In the genomic region with DNA sequence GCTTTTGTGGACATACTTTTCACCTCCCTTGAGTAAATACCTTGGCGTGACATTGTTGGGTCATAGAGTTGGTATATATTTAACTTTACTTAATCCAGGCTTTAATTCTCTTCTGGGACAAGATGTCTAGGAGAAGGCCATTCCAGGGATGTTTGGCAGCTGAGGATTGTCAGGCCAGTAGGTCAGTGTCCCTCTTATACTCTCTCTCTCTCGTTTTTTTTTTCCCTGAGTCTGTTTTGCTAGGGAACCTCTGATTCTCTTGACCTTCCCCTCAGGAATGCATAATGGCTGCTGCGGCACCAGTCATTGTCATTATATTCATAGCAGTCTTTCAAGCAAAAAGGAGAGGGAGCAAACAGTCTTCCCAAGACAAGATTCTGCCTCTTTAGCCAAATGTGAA, we compare ENCODE assay signal across 18 cellular contexts. TPM values are rescaled to one million over a fixed set of nuclear protein-coding genes. Genes with fewer than 3 reads are reported as not detected.
DNase-seq lines count a peak whose midpoint lies in the region; ATAC-seq and TF ChIP-seq lines count a peak whose summit lies in the region.
"Had no signal": no experiment of that assay in that cellular context is flagged by ENCODE, and none has a peak within 500 bp of the region (broad histone marks: within the 10 kb centered on the region; RNA-seq: fewer than 3 reads in every experiment).

No MANE protein-coding gene starts in this region.

- 83% methylated on average over 3 of the region's 3 CpGs for WGBS in esophagus muscularis mucosa

- H3K4me3 ChIP-seq in Caco-2 (ENCODE audit: low read depth, low read length) (no peak overlapping the region), WERI-Rb-1 (ENCODE audit: low read depth, low read length) (no peak overlapping the region), dorsolateral prefrontal cortex (no peak overlapping the region), esophagus muscularis mucosa (no peak overlapping the region)

- H3K27ac ChIP-seq in WERI-Rb-1 (peak overlapping the region; percentile 18; the same call in 1 of the 2 replicates), dorsolateral prefrontal cortex (peak overlapping the region in 47 of 59 donors; percentile 13 to 97 (median 80)), esophagus muscularis mucosa (replicated peaks in 1 of 4) (no peak overlapping the region)

- H3K27me3 ChIP-seq in Caco-2 (replicated peaks; ENCODE audit: control insufficient read depth, insufficient read depth, low read length) (no peaks in the 10 kb centered on the region), WERI-Rb-1 (ENCODE audit: insufficient read depth, low read depth, severe bottlenecking) (no peaks in the 10 kb centered on the region), dorsolateral prefrontal cortex (no peaks in the 10 kb centered on the region), esophagus muscularis mucosa (no peaks in the 10 kb centered on the region)

- peak overlapping the region; percentile 94 for H3K27ac Mint-ChIP-seq in Caco-2 (ENCODE audit: unreplicated experiment)
- peak overlapping the region; percentile 25 for H3K27ac Mint-ChIP-seq in progenitor cell of endocrine pancreas

- H3K36me3 Mint-ChIP-seq in Caco-2 (ENCODE audit: insufficient read depth, unreplicated experiment) (peaks cover 85% of the 10 kb centered on the region), progenitor cell of endocrine pancreas (ENCODE audit: insufficient read depth) (peaks cover 19% of the 10 kb centered on the region)

- POLR2A ChIA-PET in Caco-2 (lab: Charles Lee) = interaction anchor here (0.6 to 1.9 kb wide), 3 partner anchors 9 to 976 kb away, joined by 4 to 7 read pairs (median 6); no protein-coding TSS in a partner anchor

- H3K4me1 Mint-ChIP-seq in Caco-2 (ENCODE audit: low read depth, unreplicated experiment) = peaks cover 56% of the 10 kb centered on the region
- H3K4me1 Mint-ChIP-seq in progenitor cell of endocrine pancreas (ENCODE audit: low read depth) = peaks cover 14% of the 10 kb centered on the region

- H3K27me3 Mint-ChIP-seq in Caco-2 (ENCODE audit: insufficient read depth, unreplicated experiment) (no peaks in the 10 kb centered on the region), progenitor cell of endocrine pancreas (no peaks in the 10 kb centered on the region)

- H3K36me3 ChIP-seq in Caco-2 (ENCODE audit: control insufficient read depth, insufficient read depth, low read length) (no peaks in the 10 kb centered on the region; the same call in 1 of the 2 replicates), WERI-Rb-1 (peaks cover 11% of the 10 kb centered on the region), esophagus muscularis mucosa (peaks cover 0 to 8% (median 3%) of the 10 kb centered on the region in 4 donors)

- H3K9me3 ChIP-seq in Caco-2 (no peaks in the 10 kb centered on the region), WERI-Rb-1 (ENCODE audit: severe bottlenecking) (no peaks in the 10 kb centered on the region), esophagus muscularis mucosa (no peaks in the 10 kb centered on the region)

- H3K9me3 Mint-ChIP-seq in Caco-2 (ENCODE audit: unreplicated experiment) = no peaks in the 10 kb centered on the region
- no peaks in the 10 kb centered on the region for H3K9me3 Mint-ChIP-seq in progenitor cell of endocrine pancreas (ENCODE audit: low read depth)

- DNase-seq in Caco-2 = peak; percentile 80 to 87
- DNase-seq in WERI-Rb-1 = no peak
- no peak for DNase-seq in dorsolateral prefrontal cortex
- DNase-seq in progenitor cell of endocrine pancreas (ENCODE audit: low spot score, unreplicated experiment) = no peak
- DNase-seq in NCI-H2196 treated with DMSO at 0.1 percent for 48 hours (lab: John Stamatoyannopoulos, UW; ENCODE audit: unreplicated experiment) = no peak
- DNase-seq in NK-92 (lab: John Stamatoyannopoulos, UW; ENCODE audit: unreplicated experiment) = no peak
- DNase-seq in esophagus muscularis mucosa (ENCODE audit: extremely low spot score) = no peak
- DNase-seq: C1 segment of cervical spinal cord, DMS153, KBM-7, NCI-H1092, NCI-H1694, NCI-H2107, NCI-H774 had no signal

- BruUV-seq in Caco-2 (replicated peaks; lab: Mats Ljungman, UMichigan) = no TSS peak

- H3K4me3 Mint-ChIP-seq in Caco-2 (ENCODE audit: unreplicated experiment) (peak overlapping the region; percentile 57), progenitor cell of endocrine pancreas (ENCODE audit: low read depth) (no peak overlapping the region)

- H3K4me1 ChIP-seq in Caco-2 (peaks cover 64% of the 10 kb centered on the region), esophagus muscularis mucosa (peaks cover 40 to 61% (median 53%) of the 10 kb centered on the region in 4 donors)

- no peak for TF ChIP-seq EP300 in esophagus muscularis mucosa (IDR thresholded peaks at IDR 0.05)

- ATAC-seq in HG02759 (IDR thresholded peaks at IDR 0.05; ENCODE audit: unreplicated experiment) = no peak
- ATAC-seq: HCT116, Right ventricle myocardium inferior had no signal

- intact Hi-C loops in Caco-2 (cut with micrococcal nuclease; ENCODE audit: unreplicated experiment) (loop anchor here (1.0 kb wide), 2 partner anchors 9 to 142 kb away; partner anchors contain the start of gene NAPA), dorsolateral prefrontal cortex (cut with DNase I) (loop anchor here (2.0 to 5.0 kb wide), 2 partner anchors 35 to 50 kb away; partner anchors contain the start of gene BICRA (in 1 of the 2)), esophagus muscularis mucosa (cut with DNase I) (no loop called here)

- TF ChIP-seq CTCF in Caco-2 (IDR thresholded peaks at IDR 0.05; ENCODE audit: insufficient read depth in 1 of 2, low read depth in 1 of 2, low read length in 1 of 2, severe bottlenecking in 1 of 2, unreplicated experiment in 1 of 2) = no peak
- no peak for TF ChIP-seq CTCF in WERI-Rb-1 (IDR thresholded peaks at IDR 0.05; ENCODE audit: low read depth, low read length)
- no peak for TF ChIP-seq CTCF in dorsolateral prefrontal cortex (IDR thresholded peaks at IDR 0.05 in 54 of 56, conservative IDR thresholded peaks at IDR 0.05 in 2 of 56; ENCODE audit: low read depth in 1 of 56, partially characterized antibody in 56 of 56)
- TF ChIP-seq CTCF in progenitor cell of endocrine pancreas (IDR thresholded peaks at IDR 0.05; ENCODE audit: unreplicated experiment) = no peak
- no peak for TF ChIP-seq CTCF in esophagus muscularis mucosa (IDR thresholded peaks at IDR 0.05)

- CTCF ChIA-PET in Caco-2 (lab: Charles Lee) = interaction anchor here (0.8 to 2.0 kb wide), 4 partner anchors 9 to 221 kb away, joined by 3 to 7 read pairs (median 3); no protein-coding TSS in a partner anchor

- no peak for TF ChIP-seq POLR2A in esophagus muscularis mucosa (IDR thresholded peaks at IDR 0.05; ENCODE audit: low read depth)

RNA-seq across cellular contexts. Expression of gene BICRA, which starts 48.8 kb away (rescaled TPM):
- total RNA-seq in Caco-2 (2022) (34.3 and 38.8 TPM in 2 replicates), dorsolateral prefrontal cortex (10 to 100 TPM; 14.1 to 34.9 (median 22.9) TPM), progenitor cell of endocrine pancreas (31.9 and 37.4 TPM in 2 replicates), esophagus muscularis mucosa (10 to 100 TPM; 10.9 to 15.0 (median 13.8) TPM)
- total RNA-seq: A172 had no signal

RNA-seq across cellular contexts. Expression of gene EHD2, which starts 55.5 kb away (rescaled TPM):
- total RNA-seq in Caco-2 (2022) (13.3 and 14.6 TPM in 2 replicates), dorsolateral prefrontal cortex (10 to 100 TPM; 12.2 to 45.9 (median 22.6) TPM), progenitor cell of endocrine pancreas (0.41 and 0.64 TPM in 2 replicates), esophagus muscularis mucosa (100 to 1,000 TPM; 154 to 444 (median 250) TPM)

Comparison
In these comparisons a context has a peak if more than half of its experiments do, and no peak if none do; other contexts are left out.
1. DNase-seq: peak in Caco-2 (2 of 2); none in WERI-Rb-1 (single experiment), dorsolateral prefrontal cortex (0 of 10), progenitor cell of endocrine pancreas (single experiment), NCI-H2196 treated with DMSO at 0.1 percent for 48 hours (single experiment), NK-92 (single experiment) and esophagus muscularis mucosa (single experiment).
2. H3K27ac ChIP-seq: peak in WERI-Rb-1 (single experiment) and dorsolateral prefrontal cortex (47 of 59); none in esophagus muscularis mucosa (0 of 4).